ENCODE assay signal across 15 cellular contexts in the genomic region with DNA sequence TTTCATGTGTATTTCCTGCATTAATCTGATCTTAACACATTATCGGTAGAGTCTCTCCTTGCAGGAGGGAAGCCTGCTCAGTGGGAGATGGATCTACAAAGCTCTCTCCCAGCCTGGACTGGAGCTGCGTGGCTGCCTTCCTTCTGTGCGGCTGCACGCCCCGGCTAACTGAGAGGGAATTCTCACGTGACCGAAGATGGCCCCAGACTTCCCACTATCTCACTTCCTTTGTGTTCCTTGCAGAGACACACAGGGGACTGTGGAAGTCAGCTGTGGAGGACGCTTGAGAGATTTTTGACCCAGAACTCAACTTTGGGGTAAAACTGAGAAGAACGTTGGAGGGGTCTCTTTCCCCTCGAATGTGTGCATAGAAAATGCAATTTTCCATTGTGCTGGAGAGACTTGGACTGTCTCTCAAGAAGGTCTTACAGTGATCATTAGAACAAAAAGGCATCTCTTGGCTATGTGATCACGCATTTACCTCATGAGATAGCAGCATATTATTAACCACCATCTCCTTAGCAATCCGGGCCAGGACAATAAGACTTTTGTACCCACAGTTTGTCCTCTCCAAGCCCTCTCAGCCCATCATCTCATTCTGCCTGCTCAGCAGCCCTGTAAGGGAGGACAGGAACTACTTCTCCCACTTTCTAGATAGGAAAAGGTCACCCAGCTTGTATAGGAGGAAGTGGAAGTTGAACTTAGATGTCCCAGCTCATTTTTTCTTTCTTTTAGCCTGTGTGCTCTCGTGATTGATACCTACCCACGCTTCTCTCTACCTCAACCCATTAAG. TPM values are rescaled to one million over a fixed set of nuclear protein-coding genes. Genes with fewer than 3 reads are reported as not detected.
DNase-seq lines count a peak whose midpoint lies in the region; ATAC-seq and TF ChIP-seq lines count a peak whose summit lies in the region.
"Had no signal": no experiment of that assay in that cellular context is flagged by ENCODE, and none has a peak within 500 bp of the region (broad histone marks: within the 10 kb centered on the region; RNA-seq: fewer than 3 reads in every experiment).

No MANE protein-coding gene starts in this region.

- H3K4me3 Mint-ChIP-seq in mesothelial cell of epicardium, result no peak overlapping the region
- H3K4me3 Mint-ChIP-seq in activated CD4-positive, alpha-beta T cell treated with anti-CD3 and anti-CD28 coated beads for 36 hours, result no peak overlapping the region
- H3K4me3 Mint-ChIP-seq: activated CD4-positive, alpha-beta memory T cell treated with anti-CD3 and anti-CD28 coated beads, Interleukin-2, amount 10 ng/mL, durations not matched to agents 7 days and 5 days; H9; memory B cell had no signal

- no peaks in the 10 kb centered on the region for H3K27me3 ChIP-seq in heart left ventricle
- H3K27me3 ChIP-seq in upper lobe of right lung, result no peaks in the 10 kb centered on the region
- H3K27me3 ChIP-seq: foreskin keratinocyte had no signal

- TF ChIP-seq POLR2A in heart left ventricle (IDR thresholded peaks at IDR 0.05), result no peak

- ATAC-seq in heart left ventricle (no peak), Right ventricle myocardium inferior (no peak), upper lobe of right lung (peak; percentile 39), GM18870 (IDR thresholded peaks at IDR 0.05; ENCODE audit: unreplicated experiment) (no peak), GM18517 (IDR thresholded peaks at IDR 0.05; ENCODE audit: unreplicated experiment) (no peak)
- no peak for ATAC-seq in activated CD4-positive, alpha-beta T cell treated with anti-CD3 and anti-CD28 coated beads for 36 hours
- ATAC-seq: activated naive CD4-positive, alpha-beta T cell treated with anti-CD3 and anti-CD28 coated beads, Interleukin-2, amount 50 U/mL, for 72 hours; foreskin keratinocyte had no signal

- H3K36me3 ChIP-seq in heart left ventricle (no peaks in the 10 kb centered on the region), upper lobe of right lung (no peaks in the 10 kb centered on the region)

- H3K27ac Mint-ChIP-seq in mesothelial cell of epicardium, result peak overlapping the region; percentile 48
- no peak overlapping the region for H3K27ac Mint-ChIP-seq in activated CD4-positive, alpha-beta T cell treated with anti-CD3 and anti-CD28 coated beads for 36 hours
- H3K27ac Mint-ChIP-seq: activated CD4-positive, alpha-beta memory T cell treated with anti-CD3 and anti-CD28 coated beads, Interleukin-2, amount 10 ng/mL, durations not matched to agents 7 days and 5 days; activated naive CD4-positive, alpha-beta T cell treated with anti-CD3 and anti-CD28 coated beads, Interleukin-2, amount 50 U/mL, for 72 hours; H9; memory B cell had no signal

- H3K9me3 Mint-ChIP-seq in mesothelial cell of epicardium, result no peaks in the 10 kb centered on the region
- no peaks in the 10 kb centered on the region for H3K9me3 Mint-ChIP-seq in activated CD4-positive, alpha-beta T cell treated with anti-CD3 and anti-CD28 coated beads for 36 hours (ENCODE audit: low read depth)
- H3K9me3 Mint-ChIP-seq: activated CD4-positive, alpha-beta memory T cell treated with anti-CD3 and anti-CD28 coated beads, Interleukin-2, amount 10 ng/mL, durations not matched to agents 7 days and 5 days; activated naive CD4-positive, alpha-beta T cell treated with anti-CD3 and anti-CD28 coated beads, Interleukin-2, amount 50 U/mL, for 72 hours; H9; memory B cell had no signal

- DNase-seq in heart left ventricle, result peak in 3 of 5 donors; percentile 49 to 62 (median 55)
- no peak for DNase-seq in Right ventricle myocardium inferior (ENCODE audit: missing footprints)
- DNase-seq in caudate nucleus (lab: John Stamatoyannopoulos, UW), result peak in 12 of 61 donors; percentile 7 to 50 (median 28)
- DNase-seq in mesothelial cell of epicardium (ENCODE audit: low spot score in 2 of 2, unreplicated experiment in 2 of 2), result no peak
- no peak for DNase-seq in upper lobe of right lung
- DNase-seq in activated CD4-positive, alpha-beta T cell treated with anti-CD3 and anti-CD28 coated beads for 36 hours, result no peak
- DNase-seq: activated CD4-positive, alpha-beta memory T cell treated with anti-CD3 and anti-CD28 coated beads, Interleukin-2, amount 10 ng/mL, durations not matched to agents 7 days and 5 days; cortex of kidney; foreskin keratinocyte; H9; NCI-H524 had no signal

- 37 to 53% (median 43%) methylated on average over 14 of the region's 14 CpGs for WGBS in heart left ventricle, 4 donors

- peak overlapping the region in 1 of 12 donors; percentile 5 for H3K4me3 ChIP-seq in heart left ventricle
- no peak overlapping the region for H3K4me3 ChIP-seq in upper lobe of right lung

- no peak for TF ChIP-seq CTCF in heart left ventricle (IDR thresholded peaks at IDR 0.05)
- no peak for TF ChIP-seq CTCF in mesothelial cell of epicardium (IDR thresholded peaks at IDR 0.05; ENCODE audit: unreplicated experiment)
- no peak for TF ChIP-seq CTCF in upper lobe of right lung (IDR thresholded peaks at IDR 0.05)

- H3K9me3 ChIP-seq in heart left ventricle (no peaks in the 10 kb centered on the region), upper lobe of right lung (no peaks in the 10 kb centered on the region)

- H3K36me3 Mint-ChIP-seq in mesothelial cell of epicardium, result no peaks in the 10 kb centered on the region
- no peaks in the 10 kb centered on the region for H3K36me3 Mint-ChIP-seq in activated CD4-positive, alpha-beta T cell treated with anti-CD3 and anti-CD28 coated beads for 36 hours (ENCODE audit: low read depth)
- H3K36me3 Mint-ChIP-seq: activated naive CD4-positive, alpha-beta T cell treated with anti-CD3 and anti-CD28 coated beads, Interleukin-2, amount 50 U/mL, for 72 hours; memory B cell had no signal

- H3K27ac ChIP-seq in heart left ventricle, result peak overlapping the region in 11 of 12 donors; percentile 41 to 99 (median 98)
- H3K27ac ChIP-seq in caudate nucleus (ENCODE audit: low read depth, low read length), result peak overlapping the region; percentile 60
- H3K27ac ChIP-seq in upper lobe of right lung, result peak overlapping the region; percentile 43
- H3K27ac ChIP-seq: foreskin keratinocyte had no signal

- CTCF ChIA-PET in activated CD4-positive, alpha-beta T cell treated with anti-CD3 and anti-CD28 coated beads for 36 hours (lab: Charles Lee), result interaction anchor here (1.4 kb wide), 1 partner anchor 565 kb away, joined by 3 read pairs; no protein-coding TSS in a partner anchor

- H3K27me3 Mint-ChIP-seq in mesothelial cell of epicardium (ENCODE audit: low read depth), result no peaks in the 10 kb centered on the region
- peaks cover 5% of the 10 kb centered on the region for H3K27me3 Mint-ChIP-seq in activated CD4-positive, alpha-beta T cell treated with anti-CD3 and anti-CD28 coated beads for 36 hours

- intact Hi-C loops in heart left ventricle (cut with DNase I) (no loop called here), Right ventricle myocardium inferior (cut with DNase I) (no loop called here), upper lobe of right lung (cut with DNase I) (no loop called here)
- intact Hi-C loops in activated CD4-positive, alpha-beta T cell treated with anti-CD3 and anti-CD28 coated beads for 36 hours (cut with DNase I, micrococcal nuclease), result no loop called here

- POLR2A ChIA-PET in activated CD4-positive, alpha-beta T cell treated with anti-CD3 and anti-CD28 coated beads for 36 hours (lab: Charles Lee), result no interaction called here

- H3K4me1 Mint-ChIP-seq in mesothelial cell of epicardium, result peaks cover 58% of the 10 kb centered on the region
- H3K4me1 Mint-ChIP-seq in activated CD4-positive, alpha-beta T cell treated with anti-CD3 and anti-CD28 coated beads for 36 hours, result peaks cover 9% of the 10 kb centered on the region

- H3K4me1 ChIP-seq in heart left ventricle (peaks cover 9 to 83% (median 69%) of the 10 kb centered on the region in 12 donors), upper lobe of right lung (peaks cover 62% of the 10 kb centered on the region)

RNA-seq across cellular contexts. Expression of a gene that starts 49.3 kb away (rescaled TPM):
- total RNA-seq in heart left ventricle (10 to 100 TPM in 4 of 9 donors, 1 to 10 TPM in 5; 7.1 to 18.2 (median 9.9) TPM), Right ventricle myocardium inferior (10.1 TPM), mesothelial cell of epicardium (66.0 to 69.8 TPM (median 66.1 TPM) in 3 replicates), upper lobe of right lung (18.3 TPM)
- polyA plus RNA-seq in heart left ventricle, result 10 to 100 TPM in 1 of 2 donors, 1 to 10 TPM in 1; 4.8 to 15.9 TPM
- 10 to 100 TPM; 37.7 to 41.5 TPM for total RNA-seq in activated CD4-positive, alpha-beta T cell treated with anti-CD3 and anti-CD28 coated beads for 36 hours

Comparison
In these comparisons a context has a peak if more than half of its experiments do, and no peak if none do; other contexts are left out.
1. DNase-seq: peak in heart left ventricle (3 of 5); none in Right ventricle myocardium inferior (single experiment), mesothelial cell of epicardium (0 of 2), upper lobe of right lung (single experiment) and activated CD4-positive, alpha-beta T cell treated with anti-CD3 and anti-CD28 coated beads for 36 hours (single experiment).
2. H3K27ac ChIP-seq: peak in every context shown above with its lines; median percentile 98 in heart left ventricle; 60 in caudate nucleus; 43 in upper lobe of right lung.